ENCODE assay signal across 26 cellular contexts in genomic region chr5:96658272-96658671, GRCh38. TPM values are rescaled to one million over a fixed set of nuclear protein-coding genes. Genes with fewer than 3 reads are reported as not detected.
A peak's percentile ranks its signal among the peaks of the same experiment; 100 is the strongest.
DNase-seq lines count a peak whose midpoint lies in the region; ATAC-seq and TF ChIP-seq lines count a peak whose summit lies in the region.
"Had no signal": no experiment of that assay in that cellular context is flagged by ENCODE, and none has a peak within 500 bp of the region (broad histone marks: within the 10 kb centered on the region; RNA-seq: fewer than 3 reads in every experiment).

No MANE protein-coding gene starts in this region.

- no peaks in the 10 kb centered on the region for H3K27me3 ChIP-seq in Caco-2 (replicated peaks; ENCODE audit: control insufficient read depth, insufficient read depth, low read length)
- H3K27me3 ChIP-seq: BLaER1, gastroesophageal sphincter, pancreas, testis had no signal

- H3K9me3 Mint-ChIP-seq in Caco-2 (ENCODE audit: unreplicated experiment) = no peaks in the 10 kb centered on the region
- H3K9me3 Mint-ChIP-seq in progenitor cell of endocrine pancreas (ENCODE audit: low read depth) = no peaks in the 10 kb centered on the region
- no peaks in the 10 kb centered on the region for H3K9me3 Mint-ChIP-seq in activated T-helper 1 cell treated with anti-CD3 and anti-CD28 coated beads, Interleukin-12 subunit alpha, Interleukin-12 subunit beta, Interleukin-2, Interleukin-4 antibody, amounts not matched to agents 30 ng/mL and 10 ng/mL and 1 ng/mL, durations not matched to agents 14 hours and 24 hours and 36 hours
- H3K9me3 Mint-ChIP-seq: activated CD8-positive, alpha-beta T cell treated with anti-CD3 and anti-CD28 coated beads for 36 hours; activated naive CD4-positive, alpha-beta T cell treated with anti-CD3 and anti-CD28 coated beads, Interleukin-2, amount 10 ng/mL, durations not matched to agents 7 days and 5 days; nephron progenitor cell had no signal

- H3K27ac Mint-ChIP-seq in Caco-2 (ENCODE audit: unreplicated experiment) (peak overlapping the region; percentile 43), progenitor cell of endocrine pancreas (peak overlapping the region; percentile 73)
- no peak overlapping the region for H3K27ac Mint-ChIP-seq in activated T-helper 1 cell treated with anti-CD3 and anti-CD28 coated beads, Interleukin-12 subunit alpha, Interleukin-12 subunit beta, Interleukin-2, Interleukin-4 antibody, amounts not matched to agents 30 ng/mL and 10 ng/mL and 1 ng/mL, durations not matched to agents 14 hours and 24 hours and 36 hours
- H3K27ac Mint-ChIP-seq: activated CD8-positive, alpha-beta T cell treated with anti-CD3 and anti-CD28 coated beads for 36 hours; activated naive CD4-positive, alpha-beta T cell treated with anti-CD3 and anti-CD28 coated beads, Interleukin-2, amount 10 ng/mL, durations not matched to agents 7 days and 5 days; nephron progenitor cell had no signal

- no peak overlapping the region for H3K4me3 ChIP-seq in Caco-2 (ENCODE audit: low read depth, low read length)
- H3K4me3 ChIP-seq: BLaER1, gastroesophageal sphincter, pancreas, testis had no signal

- H3K4me1 ChIP-seq in Caco-2 = peaks cover 67% of the 10 kb centered on the region

- H3K9me3 ChIP-seq in Caco-2 = no peaks in the 10 kb centered on the region
- H3K9me3 ChIP-seq: BLaER1, gastroesophageal sphincter, pancreas, testis had no signal

- H3K4me1 Mint-ChIP-seq in Caco-2 (ENCODE audit: low read depth, unreplicated experiment) (peaks cover 47% of the 10 kb centered on the region), progenitor cell of endocrine pancreas (ENCODE audit: low read depth) (peaks cover 30% of the 10 kb centered on the region)
- peaks cover 69% of the 10 kb centered on the region for H3K4me1 Mint-ChIP-seq in activated T-helper 1 cell treated with anti-CD3 and anti-CD28 coated beads, Interleukin-12 subunit alpha, Interleukin-12 subunit beta, Interleukin-2, Interleukin-4 antibody, amounts not matched to agents 30 ng/mL and 10 ng/mL and 1 ng/mL, durations not matched to agents 14 hours and 24 hours and 36 hours (ENCODE audit: low read depth)

- intact Hi-C loops in Caco-2 (cut with micrococcal nuclease; ENCODE audit: unreplicated experiment) = no loop called here
- intact Hi-C loops in activated T-helper 1 cell treated with anti-CD3 and anti-CD28 coated beads, Interleukin-12 subunit alpha, Interleukin-12 subunit beta, Interleukin-2, Interleukin-4 antibody, amounts not matched to agents 30 ng/mL and 10 ng/mL and 1 ng/mL, durations not matched to agents 14 hours and 24 hours and 36 hours (cut with micrococcal nuclease) = loop anchor here (5.0 kb wide), 1 partner anchor 376 kb away; no protein-coding TSS in a partner anchor

- H3K27me3 Mint-ChIP-seq in Caco-2 (ENCODE audit: insufficient read depth, unreplicated experiment) (no peaks in the 10 kb centered on the region), progenitor cell of endocrine pancreas (no peaks in the 10 kb centered on the region)
- peaks cover 40% of the 10 kb centered on the region for H3K27me3 Mint-ChIP-seq in activated T-helper 1 cell treated with anti-CD3 and anti-CD28 coated beads, Interleukin-12 subunit alpha, Interleukin-12 subunit beta, Interleukin-2, Interleukin-4 antibody, amounts not matched to agents 30 ng/mL and 10 ng/mL and 1 ng/mL, durations not matched to agents 14 hours and 24 hours and 36 hours (ENCODE audit: insufficient read depth)

- no peak for DNase-seq in Caco-2
- peak; percentile 28 for DNase-seq in M059J (ENCODE audit: low read depth)
- DNase-seq in glomerular visceral epithelial cell (ENCODE audit: extremely low spot score) = peak; percentile 61
- no peak for DNase-seq in progenitor cell of endocrine pancreas (ENCODE audit: low spot score, unreplicated experiment)
- DNase-seq in activated T-helper 1 cell treated with anti-CD3 and anti-CD28 coated beads, Interleukin-12 subunit alpha, Interleukin-12 subunit beta, Interleukin-2, Interleukin-4 antibody, amounts not matched to agents 30 ng/mL and 10 ng/mL and 1 ng/mL, durations not matched to agents 14 hours and 24 hours and 36 hours (ENCODE audit: low spot score) = no peak
- no peak for DNase-seq in activated naive CD4-positive, alpha-beta T cell treated with anti-CD3 and anti-CD28 coated beads, Interleukin-2, amount 50 U/mL, for 16 hours
- DNase-seq: activated CD8-positive, alpha-beta memory T cell treated with anti-CD3 and anti-CD28 coated beads, Interleukin-2, amount 50 U/mL, for 48 hours; activated CD8-positive, alpha-beta T cell treated with anti-CD3 and anti-CD28 coated beads for 36 hours; activated naive CD4-positive, alpha-beta T cell treated with anti-CD3 and anti-CD28 coated beads, Interleukin-2, amount 10 ng/mL, durations not matched to agents 7 days and 5 days; amniotic stem cell; DMS53; hippocampal formation; KG1; left colon; MM.1S; NCI-H2081; NCI-H524 treated with DMSO at 0.1 percent for 48 hours; nephron progenitor cell; pancreas; SHP77; stimulated activated CD4-positive, alpha-beta T cell treated with anti-CD3 and anti-CD28 coated beads, Interleukin-1b, Interleukin-23, amount 100 ng/mL, for 48 hours; stimulated activated naive CD8-positive, alpha-beta T cell treated with anti-CD3 and anti-CD28 coated beads, Interleukin-15, Interleukin-2, amounts not matched to agents 100 U/mL and 50 U/mL, for 24 hours; testis had no signal

- CTCF ChIA-PET in Caco-2 (lab: Charles Lee) = no interaction called here

- POLR2A ChIA-PET in Caco-2 (lab: Charles Lee) = no interaction called here

- TF ChIP-seq CTCF in Caco-2 (IDR thresholded peaks at IDR 0.05; ENCODE audit: insufficient read depth in 1 of 2, low read depth in 1 of 2, low read length in 1 of 2, severe bottlenecking in 1 of 2, unreplicated experiment in 1 of 2) (no peak), progenitor cell of endocrine pancreas (IDR thresholded peaks at IDR 0.05; ENCODE audit: unreplicated experiment) (no peak)

- no peaks in the 10 kb centered on the region for H3K36me3 ChIP-seq in Caco-2 (ENCODE audit: control insufficient read depth, insufficient read depth, low read length)
- H3K36me3 ChIP-seq: BLaER1, gastroesophageal sphincter, pancreas had no signal

- peaks cover 20% of the 10 kb centered on the region for H3K36me3 Mint-ChIP-seq in Caco-2 (ENCODE audit: insufficient read depth, unreplicated experiment)
- H3K36me3 Mint-ChIP-seq in progenitor cell of endocrine pancreas (ENCODE audit: insufficient read depth) = no peaks in the 10 kb centered on the region
- peaks cover 7% of the 10 kb centered on the region for H3K36me3 Mint-ChIP-seq in activated T-helper 1 cell treated with anti-CD3 and anti-CD28 coated beads, Interleukin-12 subunit alpha, Interleukin-12 subunit beta, Interleukin-2, Interleukin-4 antibody, amounts not matched to agents 30 ng/mL and 10 ng/mL and 1 ng/mL, durations not matched to agents 14 hours and 24 hours and 36 hours (ENCODE audit: low read depth)

- no peak for ATAC-seq in GM21360 (IDR thresholded peaks at IDR 0.05; ENCODE audit: unreplicated experiment)
- ATAC-seq: activated CD8-positive, alpha-beta T cell treated with anti-CD3 and anti-CD28 coated beads for 36 hours; gastroesophageal sphincter; left colon; pancreas; stimulated activated naive CD8-positive, alpha-beta T cell treated with anti-CD3 and anti-CD28 coated beads, Interleukin-15, Interleukin-2, amounts not matched to agents 100 U/mL and 50 U/mL, for 24 hours had no signal

- no TSS peak for BruUV-seq in Caco-2 (replicated peaks; lab: Mats Ljungman, UMichigan)

- no peak overlapping the region for H3K4me3 Mint-ChIP-seq in Caco-2 (ENCODE audit: unreplicated experiment)
- no peak overlapping the region for H3K4me3 Mint-ChIP-seq in progenitor cell of endocrine pancreas (ENCODE audit: low read depth)
- no peak overlapping the region for H3K4me3 Mint-ChIP-seq in activated T-helper 1 cell treated with anti-CD3 and anti-CD28 coated beads, Interleukin-12 subunit alpha, Interleukin-12 subunit beta, Interleukin-2, Interleukin-4 antibody, amounts not matched to agents 30 ng/mL and 10 ng/mL and 1 ng/mL, durations not matched to agents 14 hours and 24 hours and 36 hours
- H3K4me3 Mint-ChIP-seq: activated CD8-positive, alpha-beta T cell treated with anti-CD3 and anti-CD28 coated beads for 36 hours; activated naive CD4-positive, alpha-beta T cell treated with anti-CD3 and anti-CD28 coated beads, Interleukin-2, amount 10 ng/mL, durations not matched to agents 7 days and 5 days; nephron progenitor cell had no signal

RNA-seq across cellular contexts. Expression of gene CAST, which starts 3.9 kb away (rescaled TPM):
- total RNA-seq in Caco-2 (2022) (418 and 426 TPM in 2 replicates), progenitor cell of endocrine pancreas (97.0 and 111 TPM in 2 replicates)
- total RNA-seq in M059J (2014; rRNA removed; shearing (Covaris generic)) = 88.2 and 149 TPM in 2 replicates
- total RNA-seq in activated T-helper 1 cell treated with anti-CD3 and anti-CD28 coated beads, Interleukin-12 subunit alpha, Interleukin-12 subunit beta, Interleukin-2, Interleukin-4 antibody, amounts not matched to agents 30 ng/mL and 10 ng/mL and 1 ng/mL, durations not matched to agents 14 hours and 24 hours and 36 hours = 104 and 112 TPM in 2 replicates

Comparison
In these comparisons a context has a peak if more than half of its experiments do, and no peak if none do; other contexts are left out.
1. DNase-seq: peak in M059J (single experiment) and glomerular visceral epithelial cell (single experiment); none in Caco-2 (0 of 2), progenitor cell of endocrine pancreas (single experiment), activated T-helper 1 cell treated with anti-CD3 and anti-CD28 coated beads, Interleukin-12 subunit alpha, Interleukin-12 subunit beta, Interleukin-2, Interleukin-4 antibody, amounts not matched to agents 30 ng/mL and 10 ng/mL and 1 ng/mL, durations not matched to agents 14 hours and 24 hours and 36 hours (single experiment) and activated naive CD4-positive, alpha-beta T cell treated with anti-CD3 and anti-CD28 coated beads, Interleukin-2, amount 50 U/mL, for 16 hours (single experiment).